ENCODE assay signal across 15 cellular contexts in genomic region chr16:67181346-67181745, GRCh38. TPM values are rescaled to one million over a fixed set of nuclear protein-coding genes. Genes with fewer than 3 reads are reported as not detected.
DNase-seq lines count a peak whose midpoint lies in the region; ATAC-seq, FAIRE-seq and TF ChIP-seq lines count a peak whose summit lies in the region.
"Had no signal": no experiment of that assay in that cellular context is flagged by ENCODE, and none has a peak within 500 bp of the region (broad histone marks: within the 10 kb centered on the region; RNA-seq: fewer than 3 reads in every experiment).

No MANE protein-coding gene starts in this region.

- CTCF ChIA-PET in activated CD4-positive, alpha-beta T cell treated with anti-CD3 and anti-CD28 coated beads, Interleukin-2, amount 10 ng/mL, durations not matched to agents 7 days and 5 days (lab: Charles Lee) = interaction anchor here (0.6 to 5.7 kb wide), 8 partner anchors 10 to 236 kb away, joined by 3 to 30 read pairs (median 3); partner anchors contain the start of gene HSF4

- H3K27me3 ChIP-seq in bronchial epithelial cell (ENCODE audit: control insufficient read depth, insufficient read depth, low read length) (no peaks in the 10 kb centered on the region), mesenchymal stem cell (ENCODE audit: control insufficient read depth in 1 of 2, insufficient read depth in 1 of 2, low read length in 2 of 2) (no peaks in the 10 kb centered on the region), GM23338 (ENCODE audit: insufficient read depth) (peaks cover 38% of the 10 kb centered on the region)
- H3K27me3 ChIP-seq: colonic mucosa had no signal

- POLR2A ChIA-PET in activated CD4-positive, alpha-beta T cell treated with anti-CD3 and anti-CD28 coated beads, Interleukin-2, amount 10 ng/mL, durations not matched to agents 7 days and 5 days (lab: Charles Lee) = no interaction called here

- H3K27me3 Mint-ChIP-seq in activated CD4-positive, alpha-beta T cell treated with anti-CD3 and anti-CD28 coated beads, Interleukin-2, amount 10 ng/mL, durations not matched to agents 7 days and 5 days = peaks cover 14% of the 10 kb centered on the region
- peaks cover 47% of the 10 kb centered on the region for H3K27me3 Mint-ChIP-seq in GM23338 (ENCODE audit: insufficient read depth, low read depth, poor library complexity)

- H3K36me3 ChIP-seq in bronchial epithelial cell (ENCODE audit: control insufficient read depth, insufficient read depth, low read length) (no peaks in the 10 kb centered on the region), mesenchymal stem cell (ENCODE audit: control insufficient read depth in 1 of 2, insufficient read depth in 2 of 2, low read depth in 1 of 2, low read length in 2 of 2) (peaks cover 0 to 21% of the 10 kb centered on the region in 2 experiments), GM23338 (ENCODE audit: insufficient read depth) (no peaks in the 10 kb centered on the region)
- H3K36me3 ChIP-seq: colonic mucosa had no signal

- H2AFZ ChIP-seq in mesenchymal stem cell (ENCODE audit: low read depth, low read length) (no peak overlapping the region), GM23338 (no peak overlapping the region)

- H3K27ac ChIP-seq in mesenchymal stem cell (ENCODE audit: low read length, poor library complexity, severe bottlenecking) (no peak overlapping the region), GM23338 (ENCODE audit: low read depth) (no peak overlapping the region)
- H3K27ac ChIP-seq: colonic mucosa had no signal

- peak; percentile 57 for DNase-seq in ACHN
- peak; percentile 82 for DNase-seq in HCEC 1CT
- DNase-seq in bronchial epithelial cell (ENCODE audit: low read depth) = peak; percentile 45
- peak; percentile 85 for DNase-seq in mesenchymal stem cell
- no peak for DNase-seq in NCI-H1092 treated with DMSO at 0.1 percent for 48 hours (lab: John Stamatoyannopoulos, UW)
- DNase-seq in stimulated activated CD4-positive, alpha-beta T cell treated with anti-CD3 and anti-CD28 coated beads, Interleukin-15, amount 100 ng/mL, for 24 hours = no peak
- DNase-seq in activated CD4-positive, alpha-beta T cell treated with anti-CD3 and anti-CD28 coated beads, Interleukin-2, amount 10 ng/mL, durations not matched to agents 7 days and 5 days = no peak
- DNase-seq in GM23338 (ENCODE audit: low spot score) = no peak
- DNase-seq: activated CD4-positive, CD25-positive, alpha-beta regulatory T cell; colonic mucosa; SIG-M5; stimulated activated CD4-positive, alpha-beta T cell treated with anti-CD3 and anti-CD28 coated beads, Interleukin-2, amount 100 ng/mL, for 48 hours had no signal

- H3K9ac ChIP-seq in mesenchymal stem cell (ENCODE audit: low read length) = peak overlapping the region; percentile 43

- no peak overlapping the region for H3K4me2 ChIP-seq in mesenchymal stem cell (ENCODE audit: low read length, poor library complexity, severe bottlenecking)
- H3K4me2 ChIP-seq in GM23338 = no peak overlapping the region

- no peak overlapping the region for H4K91ac ChIP-seq in mesenchymal stem cell (ENCODE audit: low read length)

- H3K4me3 ChIP-seq in bronchial epithelial cell (ENCODE audit: low read depth, low read length) = no peak overlapping the region
- peak overlapping the region in 1 of 2 experiments; percentile 63 for H3K4me3 ChIP-seq in mesenchymal stem cell (ENCODE audit: insufficient read depth in 1 of 2, low read depth in 1 of 2, low read length in 2 of 2)
- H3K4me3 ChIP-seq in GM23338 = no peak overlapping the region
- H3K4me3 ChIP-seq: colonic mucosa had no signal

- no peak overlapping the region for H2AK5ac ChIP-seq in mesenchymal stem cell (ENCODE audit: low read length, severe bottlenecking)

- peaks cover 43% of the 10 kb centered on the region for H3K4me1 Mint-ChIP-seq in activated CD4-positive, alpha-beta T cell treated with anti-CD3 and anti-CD28 coated beads, Interleukin-2, amount 10 ng/mL, durations not matched to agents 7 days and 5 days
- peaks cover 21% of the 10 kb centered on the region for H3K4me1 Mint-ChIP-seq in GM23338

- no peak overlapping the region for H4K8ac ChIP-seq in mesenchymal stem cell (ENCODE audit: low read length)

- no peak for ATAC-seq in GM23338

- peaks cover 10% of the 10 kb centered on the region for H3K79me2 ChIP-seq in GM23338 (replicated peaks; ENCODE audit: insufficient read depth)

- H3K18ac ChIP-seq in mesenchymal stem cell (ENCODE audit: low read depth in 1 of 2, low read length in 2 of 2) = peak overlapping the region in 1 of 2 experiments; percentile 74

- H2BK15ac ChIP-seq in mesenchymal stem cell (ENCODE audit: low read depth, poor library complexity, severe bottlenecking) = no peak overlapping the region

- in situ Hi-C loops in ACHN (cut with HindIII; ENCODE audit: low pct_ligation_motif_present, low pct_unique_long_range_greater_than_20kb, low sequenced_read_pairs) = no loop called here

- peaks cover 3% of the 10 kb centered on the region for H3K36me3 Mint-ChIP-seq in activated CD4-positive, alpha-beta T cell treated with anti-CD3 and anti-CD28 coated beads, Interleukin-2, amount 10 ng/mL, durations not matched to agents 7 days and 5 days (ENCODE audit: low read depth)
- H3K36me3 Mint-ChIP-seq in GM23338 (ENCODE audit: low read depth) = peaks cover 3% of the 10 kb centered on the region; the same call in 2 of the 3 replicates

- H3K79me1 ChIP-seq in mesenchymal stem cell (replicated peaks; ENCODE audit: low read length, poor library complexity, severe bottlenecking) = peaks cover 27% of the 10 kb centered on the region

- no peak overlapping the region for H2BK12ac ChIP-seq in mesenchymal stem cell (ENCODE audit: low read length in 2 of 2)

- no peak overlapping the region for H3K4me3 Mint-ChIP-seq in activated CD4-positive, alpha-beta T cell treated with anti-CD3 and anti-CD28 coated beads, Interleukin-2, amount 10 ng/mL, durations not matched to agents 7 days and 5 days
- H3K4me3 Mint-ChIP-seq in GM23338 = no peak overlapping the region
- H3K4me3 Mint-ChIP-seq: neural crest cell had no signal

- H3K14ac ChIP-seq in mesenchymal stem cell (ENCODE audit: low read length in 2 of 2) = no peak overlapping the region

- TF ChIP-seq CTCF in bronchial epithelial cell (IDR thresholded peaks at IDR 0.05; ENCODE audit: insufficient read depth, low read length, severe bottlenecking) = no peak
- no peak for TF ChIP-seq CTCF in GM23338 (conservative IDR thresholded peaks at IDR 0.05; ENCODE audit: low read depth in 2 of 2)

- no peak for FAIRE-seq in bronchial epithelial cell (lab: Jason Lieb, UNC)

- peaks cover 32% of the 10 kb centered on the region for H3K4me1 ChIP-seq in mesenchymal stem cell (ENCODE audit: control insufficient read depth, insufficient read depth, low read depth, low read length)
- H3K4me1 ChIP-seq in GM23338 (ENCODE audit: insufficient read depth) = peaks cover 24% of the 10 kb centered on the region

- peaks cover 3% of the 10 kb centered on the region; the same call in 1 of the 2 replicates for H3F3A ChIP-seq in GM23338 (replicated peaks; ENCODE audit: low read depth)

- H3K4ac ChIP-seq in mesenchymal stem cell (ENCODE audit: low read depth in 1 of 2, low read length in 2 of 2) = no peak overlapping the region

- no peaks in the 10 kb centered on the region for H3K9me3 ChIP-seq in mesenchymal stem cell (ENCODE audit: control insufficient read depth, low read length)
- H3K9me3 ChIP-seq: colonic mucosa had no signal

- H3K23ac ChIP-seq in mesenchymal stem cell (ENCODE audit: low read length in 2 of 2) = peak overlapping the region in 1 of 2 experiments; percentile 23

- WGBS in mesenchymal stem cell = 44% methylated on average over 2 of the region's 2 CpGs

- H2BK5ac ChIP-seq in mesenchymal stem cell (ENCODE audit: low read depth, low read length, poor library complexity, severe bottlenecking) = no peak overlapping the region

- no peaks in the 10 kb centered on the region for H3K9me3 Mint-ChIP-seq in activated CD4-positive, alpha-beta T cell treated with anti-CD3 and anti-CD28 coated beads, Interleukin-2, amount 10 ng/mL, durations not matched to agents 7 days and 5 days
- H3K9me3 Mint-ChIP-seq in GM23338 = no peaks in the 10 kb centered on the region; the same call in 1 of the 3 replicates
- H3K9me3 Mint-ChIP-seq: activated T-helper 2 cell treated with anti-CD3 and anti-CD28 coated beads, Interferon-gamma antibody, Interleukin-2, Interleukin-4, amounts not matched to agents 10 μg/mL and 5 μg/mL and 100 μg/mL, durations not matched to agents 14 hours and 24 hours and 36 hours; neural crest cell had no signal

- no peaks in the 10 kb centered on the region for H3K9me2 ChIP-seq in GM23338 (ENCODE audit: insufficient read depth)

- no peak overlapping the region for H3K27ac Mint-ChIP-seq in activated CD4-positive, alpha-beta T cell treated with anti-CD3 and anti-CD28 coated beads, Interleukin-2, amount 10 ng/mL, durations not matched to agents 7 days and 5 days
- no peak overlapping the region for H3K27ac Mint-ChIP-seq in GM23338
- H3K27ac Mint-ChIP-seq: activated T-helper 2 cell treated with anti-CD3 and anti-CD28 coated beads, Interferon-gamma antibody, Interleukin-2, Interleukin-4, amounts not matched to agents 10 μg/mL and 5 μg/mL and 100 μg/mL, durations not matched to agents 14 hours and 24 hours and 36 hours had no signal

- no peaks in the 10 kb centered on the region; the same call in 1 of the 2 replicates for H4K20me1 ChIP-seq in GM23338 (replicated peaks; ENCODE audit: insufficient read depth)

- no peak overlapping the region for H2BK120ac ChIP-seq in mesenchymal stem cell (ENCODE audit: low read depth, low read length)

RNA-seq across cellular contexts. Expression of gene MATCAP1, which starts 2.4 kb away (rescaled TPM):
- total RNA-seq in bronchial epithelial cell = 5.5 and 5.8 TPM in 2 replicates
- 11.4 TPM for polyA plus RNA-seq in mesenchymal stem cell (2013, experiment 1 of 2)
- 11.2 TPM for polyA plus RNA-seq in mesenchymal stem cell (2013, experiment 2 of 2)
- 10 to 100 TPM; 47.5 to 51.4 TPM for total RNA-seq in activated CD4-positive, alpha-beta T cell treated with anti-CD3 and anti-CD28 coated beads, Interleukin-2, amount 10 ng/mL, durations not matched to agents 7 days and 5 days
- total RNA-seq in GM23338 (2014; rRNA removed; shearing (Covaris generic)) = 22.7 and 23.1 TPM in 2 replicates
- polyA plus RNA-seq in GM23338 (2016; fragmentation: Nextera tagmentation; extraction: Ambion mirVana) = 9.5 and 13.3 TPM in 2 replicates

RNA-seq across cellular contexts. Expression of gene EXOC3L1, which starts 8.6 kb away (rescaled TPM):
- not detected in 2 replicates for total RNA-seq in bronchial epithelial cell
- polyA plus RNA-seq in mesenchymal stem cell (2013, experiment 1 of 2) = 0.01 TPM
- not detected for polyA plus RNA-seq in mesenchymal stem cell (2013, experiment 2 of 2)
- not detected for total RNA-seq in activated CD4-positive, alpha-beta T cell treated with anti-CD3 and anti-CD28 coated beads, Interleukin-2, amount 10 ng/mL, durations not matched to agents 7 days and 5 days
- total RNA-seq in GM23338 (2014; rRNA removed; shearing (Covaris generic)) = 1.6 and 2.3 TPM in 2 replicates
- 0.92 and 1.1 TPM in 2 replicates for polyA plus RNA-seq in GM23338 (2016; fragmentation: Nextera tagmentation; extraction: Ambion mirVana)
- total RNA-seq: activated T-helper 2 cell treated with anti-CD3 and anti-CD28 coated beads, Interferon-gamma antibody, Interleukin-2, Interleukin-4, amounts not matched to agents 10 μg/mL and 5 μg/mL and 100 μg/mL, durations not matched to agents 14 hours and 24 hours and 36 hours; NCI-H460 had no signal

RNA-seq across cellular contexts. Expression of gene E2F4, which starts 10.6 kb away (rescaled TPM):
- 47.1 and 47.6 TPM in 2 replicates for total RNA-seq in bronchial epithelial cell
- 40.9 TPM for polyA plus RNA-seq in mesenchymal stem cell (2013, experiment 1 of 2)
- polyA plus RNA-seq in mesenchymal stem cell (2013, experiment 2 of 2) = 39.0 TPM
- 100 to 1,000 TPM; 114 to 120 TPM for total RNA-seq in activated CD4-positive, alpha-beta T cell treated with anti-CD3 and anti-CD28 coated beads, Interleukin-2, amount 10 ng/mL, durations not matched to agents 7 days and 5 days
- 135 and 168 TPM in 2 replicates for total RNA-seq in GM23338 (2014; rRNA removed; shearing (Covaris generic))
- 67.0 and 67.2 TPM in 2 replicates for polyA plus RNA-seq in GM23338 (2016; fragmentation: Nextera tagmentation; extraction: Ambion mirVana)

RNA-seq across cellular contexts. Expression of gene NOL3, which starts 11.0 kb away (rescaled TPM):
- 28.2 and 37.8 TPM in 2 replicates for total RNA-seq in bronchial epithelial cell
- polyA plus RNA-seq in mesenchymal stem cell (2013, experiment 1 of 2) = 13.9 TPM
- polyA plus RNA-seq in mesenchymal stem cell (2013, experiment 2 of 2) = 12.8 TPM
- total RNA-seq in activated CD4-positive, alpha-beta T cell treated with anti-CD3 and anti-CD28 coated beads, Interleukin-2, amount 10 ng/mL, durations not matched to agents 7 days and 5 days = 10 to 100 TPM in 1 of 2 experiments, 1 to 10 TPM in 1; 8.9 to 13.3 TPM
- total RNA-seq in GM23338 (2014; rRNA removed; shearing (Covaris generic)) = 0.27 and 3.3 TPM in 2 replicates
- polyA plus RNA-seq in GM23338 (2016; fragmentation: Nextera tagmentation; extraction: Ambion mirVana) = 2.7 and 4.0 TPM in 2 replicates

RNA-seq across cellular contexts. Expression of gene HSF4, which starts 16.8 kb away (rescaled TPM):
- total RNA-seq in bronchial epithelial cell = 3.7 and 8.1 TPM in 2 replicates
- polyA plus RNA-seq in mesenchymal stem cell (2013, experiment 1 of 2) = 4.1 TPM
- polyA plus RNA-seq in mesenchymal stem cell (2013, experiment 2 of 2) = 3.3 TPM
- 10 to 100 TPM; 49.6 to 58.1 TPM for total RNA-seq in activated CD4-positive, alpha-beta T cell treated with anti-CD3 and anti-CD28 coated beads, Interleukin-2, amount 10 ng/mL, durations not matched to agents 7 days and 5 days
- 1.3 TPM in 1 of 2 replicates, not detected in the other for total RNA-seq in GM23338 (2014; rRNA removed; shearing (Covaris generic))
- polyA plus RNA-seq in GM23338 (2016; fragmentation: Nextera tagmentation; extraction: Ambion mirVana) = 0.19 TPM in 1 of 2 replicates, not detected in the other

Comparison
In these comparisons a context has a peak if more than half of its experiments do, and no peak if none do; other contexts are left out.
1. DNase-seq: peak in ACHN (single experiment), HCEC 1CT (single experiment), bronchial epithelial cell (single experiment) and mesenchymal stem cell (single experiment); none in NCI-H1092 treated with DMSO at 0.1 percent for 48 hours (single experiment), stimulated activated CD4-positive, alpha-beta T cell treated with anti-CD3 and anti-CD28 coated beads, Interleukin-15, amount 100 ng/mL, for 24 hours (single experiment), activated CD4-positive, alpha-beta T cell treated with anti-CD3 and anti-CD28 coated beads, Interleukin-2, amount 10 ng/mL, durations not matched to agents 7 days and 5 days (single experiment) and GM23338 (single experiment).